ENCODE assay signal across 20 cellular contexts in the genomic region with DNA sequence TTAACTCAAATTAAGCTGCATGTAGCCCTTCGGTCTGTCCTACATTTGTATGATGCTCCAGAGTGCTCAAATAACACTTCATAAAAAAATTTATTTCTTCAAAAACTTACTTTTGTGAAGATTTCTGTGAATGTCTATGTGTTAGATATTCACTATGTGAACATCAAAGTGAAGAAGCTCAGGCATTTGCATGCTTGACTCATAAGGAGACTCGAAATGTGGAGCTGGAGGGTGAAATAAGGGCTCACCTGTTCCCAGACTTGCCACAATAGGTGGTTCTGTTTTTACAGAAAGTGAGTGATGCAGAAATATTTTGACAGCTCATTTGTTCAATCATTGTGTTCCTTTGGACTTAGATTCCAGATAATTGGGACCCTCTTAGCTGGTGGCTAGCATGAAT. TPM values are rescaled to one million over a fixed set of nuclear protein-coding genes. Genes with fewer than 3 reads are reported as not detected.
"Had no signal": no experiment of that assay in that cellular context is flagged by ENCODE, and none has a peak within 500 bp of the region (broad histone marks: within the 10 kb centered on the region; RNA-seq: fewer than 3 reads in every experiment).

No MANE protein-coding gene starts in this region.

RNA-seq across cellular contexts. Expression of a gene that starts 16.9 kb away (rescaled TPM):
- total RNA-seq: colonic mucosa, dermis microvascular lymphatic vessel endothelial cell, endodermal cell, esophagus mucosa, esophagus squamous epithelium, gastrocnemius medialis, glomerular endothelial cell, heart right ventricle, kidney epithelial cell, left cardiac atrium, left lung, left ventricle myocardium superior, lower leg skin, lower lobe of right lung, lung microvascular endothelial cell, mesenteric fat pad, mesothelial cell of epicardium, mucosa of descending colon, myocyte had no signal
- polyA plus RNA-seq: heart right ventricle, keratinocyte had no signal

RNA-seq across cellular contexts. Expression of a gene that starts 25.6 kb away (rescaled TPM):
- total RNA-seq: colonic mucosa, dermis microvascular lymphatic vessel endothelial cell, endodermal cell, esophagus mucosa, gastrocnemius medialis, glomerular endothelial cell, heart right ventricle, left cardiac atrium, left lung, left ventricle myocardium superior, lower leg skin, lower lobe of right lung, lung microvascular endothelial cell, mesenteric fat pad, mesothelial cell of epicardium, mucosa of descending colon, myocyte had no signal
- polyA plus RNA-seq: heart right ventricle, keratinocyte had no signal
